Comparison of ENCODE assay signal across 13 cellular contexts in genomic region chr11:65643971-65644370, GRCh38. TPM values are rescaled to one million over a fixed set of nuclear protein-coding genes. Genes with fewer than 3 reads are reported as not detected.
DNase-seq lines count a peak whose midpoint lies in the region; ATAC-seq lines count a peak whose summit lies in the region.
"Had no signal": no experiment of that assay in that cellular context is flagged by ENCODE, and none has a peak within 500 bp of the region (broad histone marks: within the 10 kb centered on the region; RNA-seq: fewer than 3 reads in every experiment).

No MANE protein-coding gene starts in this region.

- no peak overlapping the region for H3K4me3 ChIP-seq in effector memory CD4-positive, alpha-beta T cell (ENCODE audit: insufficient read depth, low read depth, low read length, poor library complexity, severe bottlenecking)
- H3K4me3 ChIP-seq: coronary artery, lower lobe of right lung had no signal

- peak; percentile 62 for DNase-seq in stimulated activated CD4-positive, alpha-beta T cell treated with anti-CD3 and anti-CD28 coated beads, Interleukin-15, amount 100 ng/mL, for 24 hours
- no peak for DNase-seq in stimulated activated CD4-positive, alpha-beta T cell treated with anti-CD3 and anti-CD28 coated beads, Interleukin-4, amount 100 ng/mL, for 24 hours
- DNase-seq in RPMI8226 (peak; percentile 27), renal cortical epithelial cell (ENCODE audit: low read depth) (peak; percentile 25), amniotic stem cell (lab: John Stamatoyannopoulos, UW) (no peak), SKM-1 (lab: John Stamatoyannopoulos, UW; ENCODE audit: unreplicated experiment) (no peak)
- DNase-seq in effector memory CD4-positive, alpha-beta T cell, result no peak
- DNase-seq: foreskin melanocyte, lower lobe of right lung, MV-4-11, retina had no signal

- H3K36me3 ChIP-seq in effector memory CD4-positive, alpha-beta T cell (ENCODE audit: control insufficient read depth, insufficient read depth, low read length), result peaks cover 54% of the 10 kb centered on the region

- H3K27me3 ChIP-seq in effector memory CD4-positive, alpha-beta T cell (replicated peaks; ENCODE audit: control insufficient read depth, insufficient read depth, low read length, poor library complexity, severe bottlenecking), result no peaks in the 10 kb centered on the region

- peaks cover 32% of the 10 kb centered on the region for H3K4me1 ChIP-seq in effector memory CD4-positive, alpha-beta T cell (ENCODE audit: control insufficient read depth, insufficient read depth, low read length, poor library complexity, severe bottlenecking)

- no peak for ATAC-seq in GM21360 (IDR thresholded peaks at IDR 0.05; ENCODE audit: unreplicated experiment)
- ATAC-seq: lower lobe of right lung had no signal

- H3K9me3 ChIP-seq in effector memory CD4-positive, alpha-beta T cell (ENCODE audit: control insufficient read depth, low read length), result no peaks in the 10 kb centered on the region
- H3K9me3 ChIP-seq: lower lobe of right lung had no signal

- peak overlapping the region; percentile 14 for H3K27ac ChIP-seq in effector memory CD4-positive, alpha-beta T cell (ENCODE audit: insufficient read depth, low read length, poor library complexity, severe bottlenecking)
- H3K27ac ChIP-seq: coronary artery, lower lobe of right lung had no signal

RNA-seq across cellular contexts. Expression of gene SIPA1, which starts 6.1 kb away (rescaled TPM):
- total RNA-seq in renal cortical epithelial cell, result 16.8 and 29.1 TPM in 2 replicates

RNA-seq across cellular contexts. Expression of gene RELA, which starts 18.7 kb away (rescaled TPM):
- 15.3 and 23.2 TPM in 2 replicates for total RNA-seq in renal cortical epithelial cell

RNA-seq across cellular contexts. Expression of gene PCNX3, which starts 28.4 kb away (rescaled TPM):
- total RNA-seq in renal cortical epithelial cell, result 16.7 and 50.2 TPM in 2 replicates

RNA-seq across cellular contexts. Expression of gene MAP3K11, which starts 29.9 kb away (rescaled TPM):
- 27.1 and 43.3 TPM in 2 replicates for total RNA-seq in renal cortical epithelial cell

RNA-seq across cellular contexts. Expression of gene KCNK7, which starts 48.4 kb away (rescaled TPM):
- total RNA-seq in renal cortical epithelial cell, result 0.20 TPM in 1 of 2 replicates, not detected in the other

Comparison
In these comparisons a context has a peak if more than half of its experiments do, and no peak if none do; other contexts are left out.
1. DNase-seq: peak in stimulated activated CD4-positive, alpha-beta T cell treated with anti-CD3 and anti-CD28 coated beads, Interleukin-15, amount 100 ng/mL, for 24 hours (single experiment), RPMI8226 (single experiment) and renal cortical epithelial cell (single experiment); none in stimulated activated CD4-positive, alpha-beta T cell treated with anti-CD3 and anti-CD28 coated beads, Interleukin-4, amount 100 ng/mL, for 24 hours (single experiment), effector memory CD4-positive, alpha-beta T cell (0 of 3), amniotic stem cell (single experiment) and SKM-1 (single experiment).